1 cellular context compared by ENCODE assay signal in genomic region chr10:63434866-63435854, GRCh38.
TF ChIP-seq lines count a peak whose summit lies in the region.

No MANE protein-coding gene starts in this region.

TF ChIP-seq in WTC11, 78 proteins besides CTCF, POLR2A, EP300 and RAD21 (continued from another document):
- TF ChIP-seq AR (CRISPR knock-in tag; IDR thresholded peaks at IDR 0.05): no peak
